Comparison of ENCODE assay signal across 20 cellular contexts in the genomic region with DNA sequence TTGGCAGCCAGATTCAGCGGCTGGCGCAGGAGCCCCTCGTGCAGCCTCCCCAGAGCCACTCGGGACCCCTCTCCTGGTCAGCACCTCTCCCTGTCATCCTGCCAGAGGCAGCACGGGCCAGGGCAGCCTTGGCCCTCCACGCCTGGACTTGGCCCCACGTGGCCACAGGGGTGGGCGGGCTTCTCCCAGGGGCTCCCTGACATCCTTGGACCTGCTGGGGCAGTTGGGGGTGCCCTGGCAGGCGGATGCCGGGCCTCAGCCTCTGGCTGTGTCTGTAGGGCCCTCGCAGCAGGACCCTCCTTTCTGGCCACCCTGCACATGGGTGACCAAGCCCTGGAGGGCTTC.
DNase-seq lines count a peak whose midpoint lies in the region; ATAC-seq and TF ChIP-seq lines count a peak whose summit lies in the region.
"Had no signal": no experiment of that assay in that cellular context is flagged by ENCODE, and none has a peak within 500 bp of the region (broad histone marks: within the 10 kb centered on the region; RNA-seq: fewer than 3 reads in every experiment).

No MANE protein-coding gene starts in this region.

- no peaks in the 10 kb centered on the region for H3K4me1 Mint-ChIP-seq in endodermal cell
- H3K4me1 Mint-ChIP-seq: activated CD4-positive, alpha-beta T cell treated with anti-CD3 and anti-CD28 coated beads, Interleukin-2, amount 10 ng/mL, durations not matched to agents 7 days and 5 days had no signal

- TF ChIP-seq POLR2A in adrenal gland (IDR thresholded peaks at IDR 0.05) = no peak

- H3K4me1 ChIP-seq in GM23248 (ENCODE audit: insufficient read depth) = peaks cover 6% of the 10 kb centered on the region; the same call in 1 of the 2 replicates
- no peaks in the 10 kb centered on the region for H3K4me1 ChIP-seq in endodermal cell (ENCODE audit: control insufficient read depth, insufficient read depth, low read length)
- H3K4me1 ChIP-seq in lower lobe of right lung = peaks cover 16% of the 10 kb centered on the region
- H3K4me1 ChIP-seq in skeletal muscle tissue (ENCODE audit: control insufficient read depth in 3 of 3, insufficient read depth in 3 of 3, low read length in 3 of 3) = peaks cover 8 to 12% (median 11%) of the 10 kb centered on the region in 3 donors
- no peaks in the 10 kb centered on the region for H3K4me1 ChIP-seq in adrenal gland (replicated peaks in 1 of 2)

- no peaks in the 10 kb centered on the region for H3F3A ChIP-seq in GM23248 (ENCODE audit: insufficient read depth)

- no peaks in the 10 kb centered on the region for H4K20me1 ChIP-seq in GM23248 (ENCODE audit: insufficient read depth)

- peak overlapping the region; percentile 69 for H3K27ac ChIP-seq in GM23248
- peak overlapping the region; percentile 66 for H3K27ac ChIP-seq in endodermal cell (ENCODE audit: low read depth, low read length)
- H3K27ac ChIP-seq in lower lobe of right lung = peak overlapping the region; percentile 53
- no peak overlapping the region for H3K27ac ChIP-seq in skeletal muscle tissue (ENCODE audit: low read depth, low read length)
- peak overlapping the region in 1 of 5 donors; percentile 74 for H3K27ac ChIP-seq in adrenal gland
- H3K27ac ChIP-seq: A549; BLaER1 treated with 17β-estradiol and CSF1 and Interleukin-3, amounts not matched to agents 10 nM and 100 nM had no signal

- TF ChIP-seq CTCF in endodermal cell (conservative IDR thresholded peaks at IDR 0.05) (no peak), lower lobe of right lung (IDR thresholded peaks at IDR 0.05) (no peak), adrenal gland (IDR thresholded peaks at IDR 0.05) (no peak)

- intact Hi-C loops in lower lobe of right lung (cut with DNase I) = no loop called here
- intact Hi-C loops in adrenal gland (cut with DNase I) = no loop called here

- in situ Hi-C loops in GM23248 (cut with MboI) = no loop called here

- ATAC-seq in lower lobe of right lung = peak in 1 of 2 donors; percentile 17
- ATAC-seq: A549; effector memory CD8-positive, alpha-beta T cell had no signal

- peak overlapping the region; percentile 68 for H2AFZ ChIP-seq in GM23248

- peaks cover 8% of the 10 kb centered on the region for H3K9me3 Mint-ChIP-seq in endodermal cell
- H3K9me3 Mint-ChIP-seq: activated CD4-positive, alpha-beta T cell treated with anti-CD3 and anti-CD28 coated beads, Interleukin-2, amount 10 ng/mL, durations not matched to agents 7 days and 5 days; effector memory CD8-positive, alpha-beta T cell; neural crest cell had no signal

- H3K36me3 Mint-ChIP-seq in endodermal cell (ENCODE audit: low read depth) = no peaks in the 10 kb centered on the region

- no peak overlapping the region for H3K4me3 ChIP-seq in GM23248
- H3K4me3 ChIP-seq in endodermal cell (ENCODE audit: low read length) = no peak overlapping the region
- H3K4me3 ChIP-seq in lower lobe of right lung = no peak overlapping the region
- no peak overlapping the region for H3K4me3 ChIP-seq in skeletal muscle tissue (ENCODE audit: low read length in 3 of 3)
- no peak overlapping the region for H3K4me3 ChIP-seq in adrenal gland
- H3K4me3 ChIP-seq: A549; BLaER1 treated with 17β-estradiol and CSF1 and Interleukin-3, amounts not matched to agents 10 nM and 100 nM had no signal

- H3K27me3 ChIP-seq in GM23248 (replicated peaks; ENCODE audit: insufficient read depth) (no peaks in the 10 kb centered on the region), endodermal cell (ENCODE audit: control insufficient read depth, insufficient read depth, low read length, poor library complexity, severe bottlenecking) (no peaks in the 10 kb centered on the region), lower lobe of right lung (ENCODE audit: low read depth) (no peaks in the 10 kb centered on the region), skeletal muscle tissue (ENCODE audit: control insufficient read depth in 3 of 3, insufficient read depth in 3 of 3, low read length in 3 of 3) (peaks cover 0 to 36% (median 21%) of the 10 kb centered on the region in 3 donors), adrenal gland (no peaks in the 10 kb centered on the region)

- no peaks in the 10 kb centered on the region for H3K36me3 ChIP-seq in GM23248 (ENCODE audit: low read depth)
- no peaks in the 10 kb centered on the region for H3K36me3 ChIP-seq in endodermal cell (ENCODE audit: control insufficient read depth, insufficient read depth, low read length)
- no peaks in the 10 kb centered on the region for H3K36me3 ChIP-seq in lower lobe of right lung
- no peaks in the 10 kb centered on the region for H3K36me3 ChIP-seq in skeletal muscle tissue (ENCODE audit: control insufficient read depth in 3 of 3, insufficient read depth in 3 of 3, low read length in 3 of 3)
- H3K36me3 ChIP-seq in adrenal gland (replicated peaks in 1 of 2) = no peaks in the 10 kb centered on the region
- H3K36me3 ChIP-seq: BLaER1 treated with 17β-estradiol and CSF1 and Interleukin-3, amounts not matched to agents 10 nM and 100 nM had no signal

- H3K27me3 Mint-ChIP-seq in endodermal cell (ENCODE audit: insufficient read depth) = peaks cover 2% of the 10 kb centered on the region
- H3K27me3 Mint-ChIP-seq: activated CD4-positive, alpha-beta T cell treated with anti-CD3 and anti-CD28 coated beads, Interleukin-2, amount 10 ng/mL, durations not matched to agents 7 days and 5 days had no signal

- H3K9me3 ChIP-seq in GM23248 (ENCODE audit: low read depth) (no peaks in the 10 kb centered on the region), endodermal cell (ENCODE audit: control insufficient read depth, low read length) (no peaks in the 10 kb centered on the region), lower lobe of right lung (no peaks in the 10 kb centered on the region), skeletal muscle tissue (ENCODE audit: control insufficient read depth in 3 of 3, low read length in 3 of 3) (no peaks in the 10 kb centered on the region), adrenal gland (replicated peaks in 1 of 3) (no peaks in the 10 kb centered on the region)
- H3K9me3 ChIP-seq: A549 had no signal

- 44 to 51% methylated on average over 6 to 9 of the region's 11 CpGs for WGBS in GM23248 (ENCODE audit: low coverage in 1 of 2, low lambda C conversion rate in 2 of 2, missing lambda C conversion rate in 2 of 2), 2 experiments
- whole genome bisulfite sequencing in endodermal cell (ENCODE audit: insufficient coverage in 1 of 2, insufficient read length in 1 of 2), 2 experiments = 92 to 96% methylated on average over 7 to 11 of the region's 11 CpGs
- 76 to 80% (median 78%) methylated on average over 1 to 11 of the region's 11 CpGs; no CpG with 5 or more reads in 1 of the 4 donors for WGBS in adrenal gland, 4 donors

- H3K9ac ChIP-seq in GM23248 (peak overlapping the region; percentile 78), endodermal cell (ENCODE audit: extremely low read depth, low read length, poor library complexity, severe bottlenecking) (no peak overlapping the region), skeletal muscle tissue (ENCODE audit: low read depth in 1 of 3, low read length in 3 of 3) (peak overlapping the region in 2 of 3 donors; percentile 16 to 20)
- H3K9ac ChIP-seq: BLaER1 treated with 17β-estradiol and CSF1 and Interleukin-3, amounts not matched to agents 10 nM and 100 nM had no signal

- H3K4me3 Mint-ChIP-seq in endodermal cell = no peak overlapping the region
- H3K4me3 Mint-ChIP-seq: activated CD4-positive, alpha-beta T cell treated with anti-CD3 and anti-CD28 coated beads, Interleukin-2, amount 10 ng/mL, durations not matched to agents 7 days and 5 days; effector memory CD8-positive, alpha-beta T cell; neural crest cell had no signal

- no peak for DNase-seq in GM23248
- no peak for DNase-seq in endodermal cell
- no peak for DNase-seq in lower lobe of right lung
- DNase-seq in EL = no peak
- no peak for DNase-seq in middle frontal gyrus (ENCODE audit: extremely low spot score, low spot score)
- DNase-seq in adrenal gland = no peak
- DNase-seq in DMS153 (lab: John Stamatoyannopoulos, UW) = no peak
- DNase-seq: activated CD4-positive, alpha-beta T cell treated with anti-CD3 and anti-CD28 coated beads, Interleukin-2, amount 10 ng/mL, durations not matched to agents 7 days and 5 days; activated CD8-positive, alpha-beta memory T cell treated with anti-CD3 and anti-CD28 coated beads, Interleukin-2, amount 50 U/mL, for 48 hours; activated gamma-delta T cell; effector memory CD8-positive, alpha-beta T cell; H7; mesendoderm; NCI-H1417; NCI-H524 treated with DMSO at 0.1 percent for 48 hours; stimulated activated naive CD4-positive, alpha-beta T cell treated with Interleukin-2 at 50 U/mL for 16 hours had no signal

- H3K9me2 ChIP-seq in GM23248 (ENCODE audit: insufficient read depth) = no peaks in the 10 kb centered on the region

- no peak overlapping the region for H3K27ac Mint-ChIP-seq in endodermal cell
- H3K27ac Mint-ChIP-seq: activated CD4-positive, alpha-beta T cell treated with anti-CD3 and anti-CD28 coated beads, Interleukin-2, amount 10 ng/mL, durations not matched to agents 7 days and 5 days; effector memory CD8-positive, alpha-beta T cell had no signal

- no peaks in the 10 kb centered on the region for H3K79me2 ChIP-seq in GM23248 (ENCODE audit: insufficient read depth)

- H3K4me2 ChIP-seq in GM23248 (ENCODE audit: unreplicated experiment) = no peak overlapping the region
- H3K4me2 ChIP-seq: A549; BLaER1 treated with 17β-estradiol and CSF1 and Interleukin-3, amounts not matched to agents 10 nM and 100 nM had no signal
